ENCODE assay signal across 29 cellular contexts in the genomic region with DNA sequence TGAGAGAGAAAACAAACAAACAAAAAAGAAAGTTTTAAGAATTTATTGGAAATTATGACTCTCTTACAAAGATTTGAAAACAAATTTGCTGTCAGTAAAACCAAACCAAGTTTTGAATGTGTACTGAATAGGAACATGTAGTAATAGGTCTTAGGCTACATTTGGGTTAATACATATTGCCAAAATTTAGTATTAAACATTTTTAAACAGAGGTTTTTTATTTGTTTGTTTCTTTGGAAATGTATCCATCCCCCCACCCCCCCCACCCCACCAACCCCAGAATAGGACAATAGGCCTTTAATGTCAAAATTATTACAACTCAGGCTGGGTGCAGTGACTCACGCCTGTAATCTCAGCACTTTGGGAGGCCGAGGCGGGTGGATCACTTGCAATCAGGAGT. TPM values are rescaled to one million over a fixed set of nuclear protein-coding genes. Genes with fewer than 3 reads are reported as not detected.
"Had no signal": no experiment of that assay in that cellular context is flagged by ENCODE, and none has a peak within 500 bp of the region (broad histone marks: within the 10 kb centered on the region; RNA-seq: fewer than 3 reads in every experiment).

No MANE protein-coding gene starts in this region.

- H3K9me3 ChIP-seq: suprapubic skin, testis, thoracic aorta, thyroid gland, tibial artery, tibial nerve, transverse colon, upper lobe of left lung, upper lobe of right lung, uterus, vagina had no signal

- DNase-seq: stimulated activated CD4-positive, alpha-beta T cell treated with anti-CD3 and anti-CD28 coated beads, Interleukin-2, amount 100 ng/mL, for 48 hours; stimulated activated CD4-positive, alpha-beta T cell treated with anti-CD3 and anti-CD28 coated beads, Interleukin-4, amount 100 ng/mL, for 1 hour; stimulated activated CD4-positive, alpha-beta T cell treated with anti-CD3 and anti-CD28 coated beads, Interleukin-4, amount 100 ng/mL, for 24 hours; stimulated activated CD4-positive, alpha-beta T cell treated with anti-CD3 and anti-CD28 coated beads, Interleukin-4, amount 100 ng/mL, for 4 hours; stimulated activated CD8-positive, alpha-beta memory T cell treated with anti-CD3 and anti-CD28 coated beads, Interleukin-4, amount 100 ng/mL, for 48 hours; stimulated activated naive B cell treated with anti-CD40 and anti-IgM and Interleukin-4, amounts not matched to agents 10 μg/mL and 1 μg/mL and 100 μg/mL, for 72 hours; stimulated activated naive CD4-positive, alpha-beta T cell; stimulated activated naive CD4-positive, alpha-beta T cell treated with Interleukin-2 at 50 U/mL for 16 hours; stimulated activated naive CD8-positive, alpha-beta T cell treated with anti-CD3 and anti-CD28 coated beads, Interleukin-15, amount 100 ng/mL, for 72 hours; stimulated activated naive CD8-positive, alpha-beta T cell treated with anti-CD3 and anti-CD28 coated beads, Interleukin-15, Interleukin-2, amounts not matched to agents 100 U/mL and 50 U/mL, for 24 hours; stomach; substantia nigra; testis; thyroid gland; tibial artery; transverse colon; trophoblast cell; upper lobe of right lung; uterus had no signal

- H3K27me3 ChIP-seq: stomach, suprapubic skin, testis, thyroid gland, tibial artery, tibial nerve, transverse colon, upper lobe of left lung, upper lobe of right lung, uterus, vagina had no signal

- H3K27ac ChIP-seq: stomach, suprapubic skin, testis, thoracic aorta, thyroid gland, tibial artery, tibial nerve, transverse colon, upper lobe of left lung, upper lobe of right lung, uterus, vagina had no signal

- H3K36me3 ChIP-seq: stomach, suprapubic skin, thoracic aorta, thyroid gland, tibial artery, tibial nerve, transverse colon, upper lobe of left lung, upper lobe of right lung, uterus, vagina had no signal

- H3K4me3 ChIP-seq: stomach, suprapubic skin, testis, thoracic aorta, thyroid gland, tibial artery, tibial nerve, transverse colon, upper lobe of left lung, upper lobe of right lung, uterus, vagina had no signal

- ATAC-seq: stimulated activated effector memory CD8-positive, alpha-beta T cell treated with anti-CD3 and anti-CD28 coated beads, Interleukin-12 subunit alpha, Interleukin-12 subunit beta, amount 100 ng/mL, for 72 hours; stimulated activated naive B cell treated with anti-CD40 and anti-IgM and Interleukin-4, amounts not matched to agents 10 μg/mL and 1 μg/mL and 100 μg/mL, for 72 hours; stimulated activated naive CD8-positive, alpha-beta T cell treated with anti-CD3 and anti-CD28 coated beads, Interleukin-15, amount 100 ng/mL, for 72 hours; stimulated activated naive CD8-positive, alpha-beta T cell treated with anti-CD3 and anti-CD28 coated beads, Interleukin-15, Interleukin-2, amounts not matched to agents 100 U/mL and 50 U/mL, for 24 hours; upper lobe of right lung had no signal

- H3K4me1 ChIP-seq: testis, thyroid gland, tibial artery, uterus had no signal

- FAIRE-seq: urothelium cell line had no signal

RNA-seq across cellular contexts. Expression of gene C6orf118, which starts 2.5 kb away (rescaled TPM):
- total RNA-seq: subcutaneous adipose tissue, suprapubic skin, thoracic aorta, tibial nerve, transverse colon, upper lobe of right lung, ureter, urinary bladder, vagina had no signal
- polyA plus RNA-seq: urinary bladder had no signal
